Comparison of ENCODE assay signal across 8 cellular contexts in the genomic region with DNA sequence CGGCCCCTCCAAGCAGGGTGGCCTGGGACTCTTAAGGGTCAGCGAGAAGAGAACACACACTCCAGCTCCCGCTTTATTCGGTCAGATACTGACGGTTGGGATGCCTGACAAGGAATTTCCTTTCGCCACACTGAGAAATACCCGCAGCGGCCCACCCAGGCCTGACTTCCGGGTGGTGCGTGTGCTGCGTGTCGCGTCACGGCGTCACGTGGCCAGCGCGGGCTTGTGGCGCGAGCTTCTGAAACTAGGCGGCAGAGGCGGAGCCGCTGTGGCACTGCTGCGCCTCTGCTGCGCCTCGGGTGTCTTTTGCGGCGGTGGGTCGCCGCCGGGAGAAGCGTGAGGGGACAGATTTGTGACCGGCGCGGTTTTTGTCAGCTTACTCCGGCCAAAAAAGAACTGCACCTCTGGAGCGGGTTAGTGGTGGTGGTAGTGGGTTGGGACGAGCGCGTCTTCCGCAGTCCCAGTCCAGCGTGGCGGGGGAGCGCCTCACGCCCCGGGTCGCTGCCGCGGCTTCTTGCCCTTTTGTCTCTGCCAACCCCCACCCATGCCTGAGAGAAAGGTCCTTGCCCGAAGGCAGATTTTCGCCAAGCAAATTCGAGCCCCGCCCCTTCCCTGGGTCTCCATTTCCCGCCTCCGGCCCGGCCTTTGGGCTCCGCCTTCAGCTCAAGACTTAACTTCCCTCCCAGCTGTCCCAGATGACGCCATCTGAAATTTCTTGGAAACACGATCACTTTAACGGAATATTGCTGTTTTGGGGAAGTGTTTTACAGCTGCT.
DNase-seq lines count a peak whose midpoint lies in the region; ATAC-seq, FAIRE-seq and TF ChIP-seq lines count a peak whose summit lies in the region.

A gene with protein sequence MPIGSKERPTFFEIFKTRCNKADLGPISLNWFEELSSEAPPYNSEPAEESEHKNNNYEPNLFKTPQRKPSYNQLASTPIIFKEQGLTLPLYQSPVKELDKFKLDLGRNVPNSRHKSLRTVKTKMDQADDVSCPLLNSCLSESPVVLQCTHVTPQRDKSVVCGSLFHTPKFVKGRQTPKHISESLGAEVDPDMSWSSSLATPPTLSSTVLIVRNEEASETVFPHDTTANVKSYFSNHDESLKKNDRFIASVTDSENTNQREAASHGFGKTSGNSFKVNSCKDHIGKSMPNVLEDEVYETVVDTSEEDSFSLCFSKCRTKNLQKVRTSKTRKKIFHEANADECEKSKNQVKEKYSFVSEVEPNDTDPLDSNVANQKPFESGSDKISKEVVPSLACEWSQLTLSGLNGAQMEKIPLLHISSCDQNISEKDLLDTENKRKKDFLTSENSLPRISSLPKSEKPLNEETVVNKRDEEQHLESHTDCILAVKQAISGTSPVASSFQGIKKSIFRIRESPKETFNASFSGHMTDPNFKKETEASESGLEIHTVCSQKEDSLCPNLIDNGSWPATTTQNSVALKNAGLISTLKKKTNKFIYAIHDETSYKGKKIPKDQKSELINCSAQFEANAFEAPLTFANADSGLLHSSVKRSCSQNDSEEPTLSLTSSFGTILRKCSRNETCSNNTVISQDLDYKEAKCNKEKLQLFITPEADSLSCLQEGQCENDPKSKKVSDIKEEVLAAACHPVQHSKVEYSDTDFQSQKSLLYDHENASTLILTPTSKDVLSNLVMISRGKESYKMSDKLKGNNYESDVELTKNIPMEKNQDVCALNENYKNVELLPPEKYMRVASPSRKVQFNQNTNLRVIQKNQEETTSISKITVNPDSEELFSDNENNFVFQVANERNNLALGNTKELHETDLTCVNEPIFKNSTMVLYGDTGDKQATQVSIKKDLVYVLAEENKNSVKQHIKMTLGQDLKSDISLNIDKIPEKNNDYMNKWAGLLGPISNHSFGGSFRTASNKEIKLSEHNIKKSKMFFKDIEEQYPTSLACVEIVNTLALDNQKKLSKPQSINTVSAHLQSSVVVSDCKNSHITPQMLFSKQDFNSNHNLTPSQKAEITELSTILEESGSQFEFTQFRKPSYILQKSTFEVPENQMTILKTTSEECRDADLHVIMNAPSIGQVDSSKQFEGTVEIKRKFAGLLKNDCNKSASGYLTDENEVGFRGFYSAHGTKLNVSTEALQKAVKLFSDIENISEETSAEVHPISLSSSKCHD (N-terminal part only) (plus strand): TSS at position 254 of the 775 bp plus-strand sequence. CDS start 953 bp downstream, outside the sequence.
A gene with protein sequence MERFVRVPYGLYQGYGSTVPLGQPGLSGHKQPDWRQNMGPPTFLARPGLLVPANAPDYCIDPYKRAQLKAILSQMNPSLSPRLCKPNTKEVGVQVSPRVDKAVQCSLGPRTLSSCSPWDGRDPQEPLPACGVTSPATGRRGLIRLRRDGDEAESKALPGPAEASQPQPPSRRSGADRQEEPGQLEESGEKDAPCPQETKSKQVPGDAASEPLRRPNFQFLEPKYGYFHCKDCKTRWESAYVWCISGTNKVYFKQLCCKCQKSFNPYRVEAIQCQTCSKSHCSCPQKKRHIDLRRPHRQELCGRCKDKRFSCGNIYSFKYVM (minus strand): TSS at position 109 of the 775 bp plus-strand sequence. CDS start 3,438 bp downstream, outside the sequence.

- ATAC-seq in HG02884 (IDR thresholded peaks at IDR 0.05; ENCODE audit: unreplicated experiment): peak; percentile 89

- FAIRE-seq in GM18507 (lab: Jason Lieb, UNC) (peak; percentile 92), D721Med (lab: Jason Lieb, UNC) (no peak)

- H3K4me3 ChIP-seq in retinal pigment epithelial cell (ENCODE audit: low read length): peak within 1 kb of the TSS; percentile 91

- no peak for TF ChIP-seq CTCF in retinal pigment epithelial cell (conservative IDR thresholded peaks at IDR 0.05; ENCODE audit: low read depth, low read length)
- TF ChIP-seq CTCF in D721Med (IDR thresholded peaks at IDR 0.05; ENCODE audit: insufficient read depth, missing control alignments): no peak

- DNase-seq in GM18507 (ENCODE audit: extremely low spot score, insufficient read length, low read depth): peak; percentile 64
- peak; percentile 69 for DNase-seq in NCI-H2029 (lab: John Stamatoyannopoulos, UW)
- peak; percentile 52 for DNase-seq in T1000 (lab: John Stamatoyannopoulos, UW)
- peak; percentile 96 for DNase-seq in astrocyte of the hippocampus (ENCODE audit: low read depth, low spot score)
- peak; percentile 11 to 90 (median 75) for DNase-seq in hypothalamus (lab: John Stamatoyannopoulos, UW)
- peak; percentile 63 for DNase-seq in retinal pigment epithelial cell (ENCODE audit: low read depth)
- DNase-seq in D721Med (ENCODE audit: insufficient read length, low spot score): no peak
